8 cellular contexts compared by ENCODE assay signal in the genomic region with DNA sequence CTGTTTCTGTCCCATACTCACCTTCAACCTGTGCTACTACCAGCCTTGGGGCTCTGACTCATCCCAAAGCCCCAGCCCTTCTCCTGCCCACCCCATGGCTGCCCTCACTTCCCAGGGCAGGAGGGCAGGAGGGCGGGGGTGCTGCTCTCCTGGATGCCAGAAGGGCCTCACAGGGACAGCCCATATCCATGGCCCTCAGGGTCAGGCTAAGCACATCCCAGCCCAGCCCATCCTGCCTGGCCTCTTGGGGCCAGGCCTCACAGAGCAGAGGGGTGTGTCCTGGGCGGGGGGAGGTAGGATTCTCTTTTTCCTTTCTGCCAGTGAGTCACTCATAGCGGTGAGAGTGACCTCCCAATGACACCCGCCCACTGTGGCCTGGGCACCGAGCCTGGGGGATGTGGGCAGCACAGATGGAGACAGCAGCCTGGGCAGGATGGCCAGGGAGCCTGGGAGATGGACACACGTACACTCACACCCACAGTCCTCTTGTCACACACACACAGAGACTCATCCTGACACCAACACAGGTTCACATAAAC. TPM values are rescaled to one million over a fixed set of nuclear protein-coding genes. Genes with fewer than 3 reads are reported as not detected.
DNase-seq lines count a peak whose midpoint lies in the region; ATAC-seq, FAIRE-seq and TF ChIP-seq lines count a peak whose summit lies in the region.

No MANE protein-coding gene starts in this region.

- H3K27ac ChIP-seq in adrenal gland (peak overlapping the region; percentile 1 to 96 (median 55)), kidney (ENCODE audit: low read depth in 2 of 2, low read length in 2 of 2) (peak overlapping the region in 1 of 2 donors; percentile 61), lower lobe of right lung (no peak overlapping the region)

- H3K9me3 ChIP-seq in adrenal gland (replicated peaks in 1 of 3) (no peaks in the 10 kb centered on the region), kidney (ENCODE audit: control insufficient read depth in 1 of 2, low read length in 2 of 2) (no peaks in the 10 kb centered on the region), lower lobe of right lung (no peaks in the 10 kb centered on the region)

- H3K27me3 ChIP-seq in adrenal gland (no peaks in the 10 kb centered on the region), lower lobe of right lung (ENCODE audit: low read depth) (no peaks in the 10 kb centered on the region)

- H3K4me3 ChIP-seq in adrenal gland (no peak overlapping the region), kidney (ENCODE audit: low read length in 2 of 2) (no peak overlapping the region), lower lobe of right lung (no peak overlapping the region)

- peaks cover 40 to 57% of the 10 kb centered on the region in 2 donors for H3K4me1 ChIP-seq in adrenal gland (replicated peaks in 1 of 2)
- peaks cover 13 to 54% of the 10 kb centered on the region in 2 donors for H3K4me1 ChIP-seq in kidney (ENCODE audit: control insufficient read depth in 1 of 2, insufficient read depth in 1 of 2, low read depth in 1 of 2, low read length in 2 of 2)
- H3K4me1 ChIP-seq in lower lobe of right lung = peaks cover 73% of the 10 kb centered on the region

- 0 to 21% (median 17%) methylated on average over 1 to 6 of the region's 6 CpGs for WGBS in adrenal gland, 4 donors

- TF ChIP-seq CTCF in adrenal gland (IDR thresholded peaks at IDR 0.05) (no peak), kidney (IDR thresholded peaks at IDR 0.05; ENCODE audit: borderline replicate concordance, extremely low read depth, insufficient read depth) (no peak), lower lobe of right lung (IDR thresholded peaks at IDR 0.05) (no peak)

- DNase-seq in A172 (ENCODE audit: low spot score) (peak; percentile 97), HS-5 (ENCODE audit: low read depth) (peak; percentile 83), adrenal gland (peak; percentile 85 to 98 (median 94)), kidney (peak; percentile 91), lower lobe of right lung (no peak), GM19239 (ENCODE audit: insufficient read length, low spot score) (no peak), COR-L47 (lab: John Stamatoyannopoulos, UW) (no peak)
- DNase-seq in stimulated activated CD8-positive, alpha-beta memory T cell treated with anti-CD3 and anti-CD28 coated beads, Interleukin-4, amount 100 ng/mL, for 48 hours = no peak

- TF ChIP-seq POLR2A in adrenal gland (IDR thresholded peaks at IDR 0.05) = peak in 1 of 2 donors; percentile 61

- FAIRE-seq in kidney (lab: Jason Lieb, UNC) (no peak), GM19239 (lab: Jason Lieb, UNC) (no peak)

- intact Hi-C loops in adrenal gland (cut with DNase I) (no loop called here), kidney (cut with DNase I) (no loop called here), lower lobe of right lung (cut with DNase I) (no loop called here)

- ATAC-seq in lower lobe of right lung = no peak

- H3K9ac ChIP-seq in kidney (ENCODE audit: low read length in 2 of 2) = no peak overlapping the region

- H3K36me3 ChIP-seq in adrenal gland (replicated peaks in 1 of 2) = peaks cover 0 to 28% of the 10 kb centered on the region in 2 donors
- H3K36me3 ChIP-seq in kidney (ENCODE audit: control insufficient read depth in 1 of 2, insufficient read depth in 2 of 2, low read length in 2 of 2) = no peaks in the 10 kb centered on the region
- peaks cover 10% of the 10 kb centered on the region for H3K36me3 ChIP-seq in lower lobe of right lung

RNA-seq across cellular contexts. Expression of a gene that starts 2.4 kb away (rescaled TPM):
- total RNA-seq in A172 (2014; rRNA removed; shearing (Covaris generic)) = 13.2 and 25.6 TPM in 2 replicates
- total RNA-seq in adrenal gland = 100 to 1,000 TPM in 7 of 8 donors, 10 to 100 TPM in 1; 70.9 to 362 (median 221) TPM
- polyA plus RNA-seq in adrenal gland = 100 to 1,000 TPM in 2 of 3 donors, 10 to 100 TPM in 1; 40.2 to 323 (median 265) TPM
- total RNA-seq in kidney = 165 TPM
- 61.6 TPM for polyA plus RNA-seq in kidney (ENCODE audit: insufficient read depth, low read depth, low replicate concordance)
- total RNA-seq in lower lobe of right lung = 98.7 TPM

RNA-seq across cellular contexts. Expression of a gene that starts 14.5 kb away (rescaled TPM):
- 46.9 and 57.0 TPM in 2 replicates for total RNA-seq in A172 (2014; rRNA removed; shearing (Covaris generic))
- total RNA-seq in adrenal gland (10 to 100 TPM; 34.0 to 83.4 (median 54.2) TPM), kidney (32.0 TPM), lower lobe of right lung (25.1 TPM)
- polyA plus RNA-seq in adrenal gland (100 to 1,000 TPM in 2 of 3 donors, 1 to 10 TPM in 1; 9.4 to 135 (median 120) TPM), kidney (ENCODE audit: insufficient read depth, low read depth, low replicate concordance) (60.4 TPM)

RNA-seq across cellular contexts. Expression of a gene that starts 16.6 kb away (rescaled TPM):
- total RNA-seq in A172 (2014; rRNA removed; shearing (Covaris generic)) = 39.2 and 62.8 TPM in 2 replicates
- total RNA-seq in adrenal gland (10 to 100 TPM; 28.1 to 77.1 (median 46.7) TPM), kidney (36.7 TPM), lower lobe of right lung (48.6 TPM)
- polyA plus RNA-seq in adrenal gland (10 to 100 TPM in 2 of 3 donors, 1 to 10 TPM in 1; 7.0 to 64.4 (median 50.1) TPM), kidney (ENCODE audit: insufficient read depth, low read depth, low replicate concordance) (33.5 TPM)

RNA-seq across cellular contexts. Expression of a gene that starts 20.1 kb away (rescaled TPM):
- 50.1 and 83.3 TPM in 2 replicates for total RNA-seq in A172 (2014; rRNA removed; shearing (Covaris generic))
- total RNA-seq in adrenal gland (10 to 100 TPM; 12.8 to 56.3 (median 36.0) TPM), kidney (95.4 TPM), lower lobe of right lung (110 TPM)
- polyA plus RNA-seq in adrenal gland (10 to 100 TPM in 2 of 3 donors, 1 to 10 TPM in 1; 8.7 to 68.0 (median 33.9) TPM), kidney (ENCODE audit: insufficient read depth, low read depth, low replicate concordance) (20.5 TPM)

RNA-seq across cellular contexts. Expression of a gene that starts 30.9 kb away (rescaled TPM):
- total RNA-seq in A172 (2014; rRNA removed; shearing (Covaris generic)) = 65.6 and 70.6 TPM in 2 replicates
- total RNA-seq in adrenal gland = 100 to 1,000 TPM; 105 to 240 (median 145) TPM
- polyA plus RNA-seq in adrenal gland = 100 to 1,000 TPM in 2 of 3 donors, 10 to 100 TPM in 1; 52.3 to 395 (median 329) TPM
- total RNA-seq in kidney = 72.2 TPM
- 78.9 TPM for polyA plus RNA-seq in kidney (ENCODE audit: insufficient read depth, low read depth, low replicate concordance)
- total RNA-seq in lower lobe of right lung = 61.2 TPM

Comparison
In these comparisons a context has a peak if more than half of its experiments do, and no peak if none do; other contexts are left out.
1. DNase-seq: peak in A172 (single experiment), HS-5 (single experiment), adrenal gland (7 of 7) and kidney (single experiment); none in lower lobe of right lung (single experiment), stimulated activated CD8-positive, alpha-beta memory T cell treated with anti-CD3 and anti-CD28 coated beads, Interleukin-4, amount 100 ng/mL, for 48 hours (single experiment), GM19239 (single experiment) and COR-L47 (single experiment).